2 cellular contexts compared by ENCODE assay signal in the genomic region with DNA sequence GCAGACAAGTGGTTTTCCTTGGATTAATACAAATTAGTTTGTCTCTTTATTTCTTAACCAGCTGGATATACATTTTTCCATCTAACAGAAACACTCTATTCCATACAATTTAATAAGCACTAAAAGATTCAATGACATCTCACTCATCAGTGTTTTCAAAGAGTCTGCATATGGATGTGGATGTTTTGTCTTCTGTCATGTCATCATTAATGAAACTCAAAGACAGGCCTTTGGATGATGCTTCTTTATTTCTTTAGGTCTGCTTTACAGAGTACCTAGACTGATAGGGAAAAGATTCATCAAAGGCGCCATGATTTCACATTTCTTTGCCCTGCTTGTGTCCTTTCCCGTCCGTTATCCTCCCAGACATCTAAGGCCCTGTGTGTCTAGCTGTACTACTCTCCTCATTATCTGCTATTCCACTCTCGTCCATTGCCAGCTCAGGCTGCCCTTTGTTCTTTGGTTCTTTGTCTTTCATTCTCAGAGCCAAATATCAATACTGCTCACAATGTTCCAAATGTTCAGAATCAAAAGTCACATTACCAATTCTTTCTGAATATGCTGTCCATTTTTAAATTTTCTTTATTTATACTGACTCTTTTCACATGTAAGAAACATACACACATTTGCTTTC.
A peak's percentile ranks its signal among the peaks of the same experiment; 100 is the strongest.
TF ChIP-seq lines count a peak whose summit lies in the region.

No MANE protein-coding gene starts in this region.

TF ChIP-seq in H1, 55 proteins besides CTCF, POLR2A, EP300 and RAD21 (continued from another document):
- TF ChIP-seq KDM1A (IDR thresholded peaks at IDR 0.05; ENCODE audit: borderline replicate concordance, low read length), result no peak
- no peak for TF ChIP-seq SAP30 (IDR thresholded peaks at IDR 0.05; ENCODE audit: insufficient read depth, insufficient replicate concordance, low read length)
- TF ChIP-seq BCL11A (IDR thresholded peaks at IDR 0.05; ENCODE audit: low read depth in 2 of 2, low read length in 2 of 2), result no peak
- TF ChIP-seq ASH2L (IDR thresholded peaks at IDR 0.05; ENCODE audit: low read length), result no peak
TF ChIP-seq in H1: peak in this region for 0.

TF ChIP-seq in neural cell, 6 proteins besides CTCF, POLR2A, EP300 and RAD21 (continued from another document):
- TF ChIP-seq, protein P1, sequence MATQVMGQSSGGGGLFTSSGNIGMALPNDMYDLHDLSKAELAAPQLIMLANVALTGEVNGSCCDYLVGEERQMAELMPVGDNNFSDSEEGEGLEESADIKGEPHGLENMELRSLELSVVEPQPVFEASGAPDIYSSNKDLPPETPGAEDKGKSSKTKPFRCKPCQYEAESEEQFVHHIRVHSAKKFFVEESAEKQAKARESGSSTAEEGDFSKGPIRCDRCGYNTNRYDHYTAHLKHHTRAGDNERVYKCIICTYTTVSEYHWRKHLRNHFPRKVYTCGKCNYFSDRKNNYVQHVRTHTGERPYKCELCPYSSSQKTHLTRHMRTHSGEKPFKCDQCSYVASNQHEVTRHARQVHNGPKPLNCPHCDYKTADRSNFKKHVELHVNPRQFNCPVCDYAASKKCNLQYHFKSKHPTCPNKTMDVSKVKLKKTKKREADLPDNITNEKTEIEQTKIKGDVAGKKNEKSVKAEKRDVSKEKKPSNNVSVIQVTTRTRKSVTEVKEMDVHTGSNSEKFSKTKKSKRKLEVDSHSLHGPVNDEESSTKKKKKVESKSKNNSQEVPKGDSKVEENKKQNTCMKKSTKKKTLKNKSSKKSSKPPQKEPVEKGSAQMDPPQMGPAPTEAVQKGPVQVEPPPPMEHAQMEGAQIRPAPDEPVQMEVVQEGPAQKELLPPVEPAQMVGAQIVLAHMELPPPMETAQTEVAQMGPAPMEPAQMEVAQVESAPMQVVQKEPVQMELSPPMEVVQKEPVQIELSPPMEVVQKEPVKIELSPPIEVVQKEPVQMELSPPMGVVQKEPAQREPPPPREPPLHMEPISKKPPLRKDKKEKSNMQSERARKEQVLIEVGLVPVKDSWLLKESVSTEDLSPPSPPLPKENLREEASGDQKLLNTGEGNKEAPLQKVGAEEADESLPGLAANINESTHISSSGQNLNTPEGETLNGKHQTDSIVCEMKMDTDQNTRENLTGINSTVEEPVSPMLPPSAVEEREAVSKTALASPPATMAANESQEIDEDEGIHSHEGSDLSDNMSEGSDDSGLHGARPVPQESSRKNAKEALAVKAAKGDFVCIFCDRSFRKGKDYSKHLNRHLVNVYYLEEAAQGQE (IDR thresholded peaks at IDR 0.05; ENCODE audit: borderline replicate concordance), result no peak
- TF ChIP-seq POLR2AphosphoS5 (IDR thresholded peaks at IDR 0.05) (peak; percentile 33), SMC3 (conservative IDR thresholded peaks at IDR 0.05; ENCODE audit: poor library complexity) (no peak), EZH2 (IDR thresholded peaks at IDR 0.05; ENCODE audit: borderline replicate concordance, insufficient read depth, low read length, poor library complexity, severe bottlenecking) (no peak), TAF1 (IDR thresholded peaks at IDR 0.05; ENCODE audit: low read depth) (no peak)
TF ChIP-seq in neural cell: peak in this region for 1.
